ENCODE assay signal across 12 cellular contexts in genomic region chr1:177142791-177143382, GRCh38. TPM values are rescaled to one million over a fixed set of nuclear protein-coding genes. Genes with fewer than 3 reads are reported as not detected.
DNase-seq lines count a peak whose midpoint lies in the region; ATAC-seq and TF ChIP-seq lines count a peak whose summit lies in the region.
"Had no signal": no experiment of that assay in that cellular context is flagged by ENCODE, and none has a peak within 500 bp of the region (broad histone marks: within the 10 kb centered on the region; RNA-seq: fewer than 3 reads in every experiment).

No MANE protein-coding gene starts in this region.

- H3K9me3 ChIP-seq in HEK293 (ENCODE audit: control insufficient read depth, insufficient read depth, low read depth, low read length) (no peaks in the 10 kb centered on the region), iPS-20b (ENCODE audit: insufficient read depth, low read depth, low read length) (no peaks in the 10 kb centered on the region), body of pancreas (no peaks in the 10 kb centered on the region)
- H3K9me3 ChIP-seq: A549, HAP-1 had no signal

- peaks cover 3% of the 10 kb centered on the region for H3K4me1 ChIP-seq in HEK293 (ENCODE audit: control insufficient read depth, insufficient read depth, low read length)
- H3K4me1 ChIP-seq in iPS-20b (ENCODE audit: insufficient read depth, low read length): peaks cover 12% of the 10 kb centered on the region; the same call in 1 of the 2 replicates
- H3K4me1 ChIP-seq in body of pancreas: no peaks in the 10 kb centered on the region
- H3K4me1 ChIP-seq: A549, HAP-1 had no signal

- H3K36me3 ChIP-seq in HEK293 (ENCODE audit: control insufficient read depth in 2 of 2, insufficient read depth in 1 of 2, low read length in 2 of 2) (no peaks in the 10 kb centered on the region), iPS-20b (ENCODE audit: insufficient read depth, low read depth, low read length) (no peaks in the 10 kb centered on the region), body of pancreas (replicated peaks in 1 of 2; ENCODE audit: insufficient read depth in 1 of 2, low read depth in 2 of 2) (no peaks in the 10 kb centered on the region)
- H3K36me3 ChIP-seq: HAP-1 had no signal

- POLR2A ChIA-PET in HEK293 (lab: Yijun Ruan, JAX): no interaction called here

- WGBS in body of pancreas, 2 donors: 78 to 79% methylated on average over 4 of the region's 4 CpGs

- H3K9ac ChIP-seq in iPS-20b (ENCODE audit: low read depth, low read length): no peak overlapping the region

- no peak for TF ChIP-seq CTCF in HEK293 (tag by site-specific recombination; IDR thresholded peaks at IDR 0.05)
- TF ChIP-seq CTCF in body of pancreas (IDR thresholded peaks at IDR 0.05): no peak

- H3K4me3 ChIP-seq in HEK293 (ENCODE audit: low read depth, low read length) (no peak overlapping the region), iPS-20b (ENCODE audit: low read length) (peak overlapping the region; percentile 20; the same call in 1 of the 2 replicates), body of pancreas (no peak overlapping the region)
- H3K4me3 ChIP-seq: A549, HAP-1, K562 had no signal

- DNase-seq in NCI-H526 treated with DMSO at 0.1 percent for 48 hours (lab: John Stamatoyannopoulos, UW) (peak; percentile 22), body of pancreas (no peak)
- DNase-seq: CD4-positive, CD25-positive, alpha-beta regulatory T cell; DMS 273 treated with DMSO at 0.1 percent for 48 hours had no signal

- TF ChIP-seq POLR2A in body of pancreas (IDR thresholded peaks at IDR 0.05): no peak

- H3K27ac ChIP-seq in HEK293 (ENCODE audit: extremely low read depth, low read depth, low read length): no peak overlapping the region
- no peak overlapping the region for H3K27ac ChIP-seq in iPS-20b (ENCODE audit: low read length)
- H3K27ac ChIP-seq in body of pancreas: no peak overlapping the region
- H3K27ac ChIP-seq: A549 had no signal

- intact Hi-C loops in body of pancreas (cut with DNase I): no loop called here

- CTCF ChIA-PET in HEK293 (lab: Yijun Ruan, JAX): interaction anchor here (1.1 kb wide), 1 partner anchor 39 kb away, joined by 3 read pairs; no protein-coding TSS in a partner anchor

- ATAC-seq in body of pancreas: no peak
- no peak for ATAC-seq in GM18858 (IDR thresholded peaks at IDR 0.05; ENCODE audit: unreplicated experiment)
- no peak for ATAC-seq in HG02763 (IDR thresholded peaks at IDR 0.05; ENCODE audit: unreplicated experiment)
- ATAC-seq in HG03097 (IDR thresholded peaks at IDR 0.05; ENCODE audit: low FRiP score, unreplicated experiment): no peak
- ATAC-seq: A549, K562 had no signal

- H3K27me3 ChIP-seq in iPS-20b (ENCODE audit: insufficient read depth, low read length) (no peaks in the 10 kb centered on the region), body of pancreas (no peaks in the 10 kb centered on the region)

TF ChIP-seq in HEK293, 187 proteins besides CTCF, POLR2A, EP300 and RAD21 (continues in another document):
- TF ChIP-seq ZNF692 (tag by site-specific recombination; IDR thresholded peaks at IDR 0.05) (no peak), HOXD13 (CRISPR knock-in tag; IDR thresholded peaks at IDR 0.05; ENCODE audit: borderline replicate concordance) (no peak), ZFP41 (tag by site-specific recombination; IDR thresholded peaks at IDR 0.05; ENCODE audit: borderline replicate concordance) (no peak), ZNF266 (tag by site-specific recombination; IDR thresholded peaks at IDR 0.05; ENCODE audit: low read depth) (no peak), ZNF600 (tag by site-specific recombination; IDR thresholded peaks at IDR 0.05) (no peak), ZNF302 (tag by site-specific recombination; IDR thresholded peaks at IDR 0.05; ENCODE audit: low read depth) (no peak), ZNF362 (tag by site-specific recombination; IDR thresholded peaks at IDR 0.05) (no peak), TCF7L2 (IDR thresholded peaks at IDR 0.05; ENCODE audit: borderline replicate concordance, low read depth, low read length) (peak; percentile 84), ZNF10 (tag by site-specific recombination; IDR thresholded peaks at IDR 0.05) (no peak), ZNF626 (tag by site-specific recombination; IDR thresholded peaks at IDR 0.05) (no peak), ZNF121 (tag by site-specific recombination; IDR thresholded peaks at IDR 0.05) (no peak), ZNF501 (tag by site-specific recombination; IDR thresholded peaks at IDR 0.05) (0 out of 2 replicates have a peak, but pooled peaks have one; percentile 44), ZNF324 (tag by site-specific recombination; IDR thresholded peaks at IDR 0.05) (no peak), ZNF114 (tag by site-specific recombination; IDR thresholded peaks at IDR 0.05) (no peak), ZBTB49 (tag by site-specific recombination; IDR thresholded peaks at IDR 0.05; ENCODE audit: low read depth) (no peak), PRDM10 (tag by site-specific recombination; IDR thresholded peaks at IDR 0.05) (peak; percentile 53)

RNA-seq across cellular contexts. Expression of gene ASTN1, which starts 21.6 kb away (rescaled TPM):
- total RNA-seq in body of pancreas: under 1 TPM; 0.66 to 0.78 TPM
- total RNA-seq: CD4-positive, CD25-positive, alpha-beta regulatory T cell had no signal

RNA-seq across cellular contexts. Expression of gene BRINP2, which starts 27.9 kb away (rescaled TPM):
- not detected for total RNA-seq in body of pancreas
- total RNA-seq: CD4-positive, CD25-positive, alpha-beta regulatory T cell; K562 had no signal
